Comparison of ENCODE assay signal across 1 cellular context in genomic region chr3:123687286-123687685, GRCh38.
TF ChIP-seq lines count a peak whose summit lies in the region.

No MANE protein-coding gene starts in this region.

TF ChIP-seq in HepG2, 621 proteins besides CTCF, POLR2A, EP300 and RAD21 (continued from another document and continues in another):
- TF ChIP-seq AFF4 (CRISPR knock-in tag; IDR thresholded peaks at IDR 0.05) (no peak), DPF2 (CRISPR knock-in tag; IDR thresholded peaks at IDR 0.05; ENCODE audit: borderline replicate concordance, low read depth) (0 out of 2 replicates have a peak, but pooled peaks have one; percentile 37), ZNF619 (CRISPR knock-in tag; IDR thresholded peaks at IDR 0.05) (no peak), E2F2 (CRISPR knock-in tag; IDR thresholded peaks at IDR 0.05; ENCODE audit: borderline replicate concordance) (no peak), AHDC1 (CRISPR knock-in tag; IDR thresholded peaks at IDR 0.05; ENCODE audit: borderline replicate concordance) (peak; percentile 46; the same call in 1 of the 2 replicates), CCDC6 (CRISPR knock-in tag; IDR thresholded peaks at IDR 0.05) (no peak), NR2C2 (CRISPR knock-in tag; IDR thresholded peaks at IDR 0.05; ENCODE audit: borderline replicate concordance) (0 out of 2 replicates have a peak, but pooled peaks have one; percentile 35), JUN (CRISPR knock-in tag; IDR thresholded peaks at IDR 0.05) (0 out of 2 replicates have a peak, but pooled peaks have one; percentile 34), FOXA1 (IDR thresholded peaks at IDR 0.05) (no peak), FOXA1 (CRISPR knock-in tag; IDR thresholded peaks at IDR 0.05) (peak; percentile 29; the same call in 1 of the 2 replicates), ZNF335 (CRISPR knock-in tag; IDR thresholded peaks at IDR 0.05) (0 out of 2 replicates have a peak, but pooled peaks have one; percentile 25), AKNA (CRISPR knock-in tag; IDR thresholded peaks at IDR 0.05; ENCODE audit: borderline replicate concordance) (no peak), ZFP90 (CRISPR knock-in tag; IDR thresholded peaks at IDR 0.05; ENCODE audit: borderline replicate concordance) (no peak), ZNF691 (CRISPR knock-in tag; IDR thresholded peaks at IDR 0.05; ENCODE audit: borderline replicate concordance, low read depth) (0 out of 2 replicates have a peak, but pooled peaks have one; percentile 32), ZNF710 (CRISPR knock-in tag; IDR thresholded peaks at IDR 0.05; ENCODE audit: borderline replicate concordance) (peak; percentile 75; the same call in 1 of the 2 replicates), E2F1 (CRISPR knock-in tag; IDR thresholded peaks at IDR 0.05) (no peak), ZNF512 (CRISPR knock-in tag; IDR thresholded peaks at IDR 0.05) (0 out of 2 replicates have a peak, but pooled peaks have one; percentile 66), ISX (CRISPR knock-in tag; conservative IDR thresholded peaks at IDR 0.05) (no peak), SOX6 (IDR thresholded peaks at IDR 0.05) (no peak), SOX6 (CRISPR knock-in tag; IDR thresholded peaks at IDR 0.05) (peak; percentile 88), ESRRA (CRISPR knock-in tag; IDR thresholded peaks at IDR 0.05; ENCODE audit: low read depth) (peak; percentile 76), ZNF292 (CRISPR knock-in tag; IDR thresholded peaks at IDR 0.05; ENCODE audit: borderline replicate concordance, low read depth) (no peak), TARDBP (CRISPR knock-in tag; IDR thresholded peaks at IDR 0.05) (no peak), EZH2 (conservative IDR thresholded peaks at IDR 0.05; ENCODE audit: low read depth, low read length) (no peak), ZNF24 (IDR thresholded peaks at IDR 0.05) (no peak), ZNF12 (CRISPR knock-in tag; IDR thresholded peaks at IDR 0.05) (0 out of 2 replicates have a peak, but pooled peaks have one; percentile 22)
